Comparison of ENCODE assay signal across 1 cellular context in genomic region chrX:49075347-49075746, GRCh38.
TF ChIP-seq lines count a peak whose summit lies in the region.

No MANE protein-coding gene starts in this region.

TF ChIP-seq in A549, 52 proteins besides CTCF, POLR2A, EP300 and RAD21 (continued from another document):
- no peak for TF ChIP-seq PHF8 (IDR thresholded peaks at IDR 0.05; ENCODE audit: borderline replicate concordance, low read depth)
- TF ChIP-seq BHLHE40 (IDR thresholded peaks at IDR 0.05; ENCODE audit: low read depth, low read length), result no peak
- no peak for TF ChIP-seq CBX8 (IDR thresholded peaks at IDR 0.05)
- no peak for TF ChIP-seq TFCP2L1 (CRISPR knock-in tag; IDR thresholded peaks at IDR 0.05)
- TF ChIP-seq ZNF302 (CRISPR knock-in tag; IDR thresholded peaks at IDR 0.05), result no peak
